27 cellular contexts compared by ENCODE assay signal in genomic region chr4:187215438-187215837, GRCh38.
"Had no signal": no experiment of that assay in that cellular context is flagged by ENCODE, and none has a peak within 500 bp of the region (broad histone marks: within the 10 kb centered on the region; RNA-seq: fewer than 3 reads in every experiment).

No MANE protein-coding gene starts in this region.

- H3K4me3 Mint-ChIP-seq: stimulated activated effector memory CD8-positive, alpha-beta T cell treated with anti-CD3 and anti-CD28 coated beads, Interleukin-12 subunit alpha, Interleukin-12 subunit beta, amount 100 ng/mL, for 72 hours; stimulated activated memory B cell treated with anti-CD40 and anti-IgM and Interleukin-4, amounts not matched to agents 10 μg/mL and 1 μg/mL and 100 μg/mL, for 72 hours; stimulated activated naive CD8-positive, alpha-beta T cell treated with anti-CD3 and anti-CD28 coated beads, Interleukin-15, amount 100 ng/mL, for 72 hours; stimulated activated naive CD8-positive, alpha-beta T cell treated with anti-CD3 and anti-CD28 coated beads, Interleukin-15, Interleukin-2, amounts not matched to agents 100 ng/mL and 50 ng/mL, for 24 hours; type B pancreatic cell had no signal

- H3K27ac Mint-ChIP-seq: stimulated activated effector memory CD8-positive, alpha-beta T cell treated with anti-CD3 and anti-CD28 coated beads, Interleukin-12 subunit alpha, Interleukin-12 subunit beta, amount 100 ng/mL, for 72 hours; stimulated activated memory B cell treated with anti-CD40 and anti-IgM and Interleukin-4, amounts not matched to agents 10 μg/mL and 1 μg/mL and 100 μg/mL, for 72 hours; stimulated activated naive CD8-positive, alpha-beta T cell treated with anti-CD3 and anti-CD28 coated beads, Interleukin-15, amount 100 ng/mL, for 72 hours; stimulated activated naive CD8-positive, alpha-beta T cell treated with anti-CD3 and anti-CD28 coated beads, Interleukin-15, Interleukin-2, amounts not matched to agents 100 ng/mL and 50 ng/mL, for 24 hours; type B pancreatic cell had no signal

- ATAC-seq: stimulated activated effector memory CD8-positive, alpha-beta T cell treated with anti-CD3 and anti-CD28 coated beads, Interleukin-12 subunit alpha, Interleukin-12 subunit beta, amount 100 ng/mL, for 72 hours; stimulated activated memory B cell treated with anti-CD40 and anti-IgM and Interleukin-4, amounts not matched to agents 10 μg/mL and 1 μg/mL and 100 μg/mL, for 72 hours; stimulated activated naive CD8-positive, alpha-beta T cell treated with anti-CD3 and anti-CD28 coated beads, Interleukin-15, amount 100 ng/mL, for 72 hours; stimulated activated naive CD8-positive, alpha-beta T cell treated with anti-CD3 and anti-CD28 coated beads, Interleukin-15, Interleukin-2, amounts not matched to agents 100 U/mL and 50 U/mL, for 24 hours; upper lobe of right lung had no signal

- H3K9me3 ChIP-seq: stomach, suprapubic skin, testis, thoracic aorta, thyroid gland, tibial artery, tibial nerve, transverse colon, upper lobe of left lung, upper lobe of right lung, uterus, vagina had no signal

- H3K4me1 ChIP-seq: stomach, suprapubic skin, testis, thyroid gland, transverse colon, upper lobe of left lung, upper lobe of right lung, uterus, vagina had no signal

- H3K27ac ChIP-seq: stomach, suprapubic skin, testis, thoracic aorta, thyroid gland, tibial artery, tibial nerve, transverse colon, upper lobe of left lung, upper lobe of right lung, uterus, vagina had no signal

- H3K27me3 Mint-ChIP-seq: stimulated activated memory B cell treated with anti-CD40 and anti-IgM and Interleukin-4, amounts not matched to agents 10 μg/mL and 1 μg/mL and 100 μg/mL, for 72 hours; stimulated activated naive CD8-positive, alpha-beta T cell treated with anti-CD3 and anti-CD28 coated beads, Interleukin-15, amount 100 ng/mL, for 72 hours; stimulated activated naive CD8-positive, alpha-beta T cell treated with anti-CD3 and anti-CD28 coated beads, Interleukin-15, Interleukin-2, amounts not matched to agents 100 ng/mL and 50 ng/mL, for 24 hours had no signal

- H3K9me3 Mint-ChIP-seq: type B pancreatic cell had no signal

- H3K36me3 ChIP-seq: stomach, suprapubic skin, thoracic aorta, thyroid gland, tibial artery, tibial nerve, transverse colon, upper lobe of left lung, upper lobe of right lung, uterus, vagina had no signal

- DNase-seq: stimulated activated CD4-positive, alpha-beta T cell treated with anti-CD3 and anti-CD28 coated beads, Interleukin-2, amount 100 ng/mL, for 48 hours; stimulated activated CD4-positive, alpha-beta T cell treated with anti-CD3 and anti-CD28 coated beads, Interleukin-4, amount 100 ng/mL, for 1 hour; stimulated activated CD4-positive, alpha-beta T cell treated with anti-CD3 and anti-CD28 coated beads, Interleukin-4, amount 100 ng/mL, for 24 hours; stimulated activated CD4-positive, alpha-beta T cell treated with anti-CD3 and anti-CD28 coated beads, Interleukin-4, amount 100 ng/mL, for 4 hours; stimulated activated CD8-positive, alpha-beta memory T cell treated with anti-CD3 and anti-CD28 coated beads, Interleukin-4, amount 100 ng/mL, for 48 hours; stimulated activated naive CD4-positive, alpha-beta T cell; stimulated activated naive CD4-positive, alpha-beta T cell treated with Interleukin-2 at 50 U/mL for 16 hours; stimulated activated naive CD8-positive, alpha-beta T cell treated with anti-CD3 and anti-CD28 coated beads, Interleukin-15, amount 100 ng/mL, for 72 hours; stimulated activated naive CD8-positive, alpha-beta T cell treated with anti-CD3 and anti-CD28 coated beads, Interleukin-15, Interleukin-2, amounts not matched to agents 100 U/mL and 50 U/mL, for 24 hours; stomach; substantia nigra; testis; thyroid gland; tibial artery; transverse colon; trophoblast cell; upper lobe of right lung; uterus had no signal

- H3K4me3 ChIP-seq: stomach, suprapubic skin, testis, thoracic aorta, thyroid gland, tibial artery, tibial nerve, transverse colon, upper lobe of left lung, upper lobe of right lung, uterus, vagina had no signal

- H3K36me3 Mint-ChIP-seq: stimulated activated effector memory CD8-positive, alpha-beta T cell treated with anti-CD3 and anti-CD28 coated beads, Interleukin-12 subunit alpha, Interleukin-12 subunit beta, amount 100 ng/mL, for 72 hours; stimulated activated memory B cell treated with anti-CD40 and anti-IgM and Interleukin-4, amounts not matched to agents 10 μg/mL and 1 μg/mL and 100 μg/mL, for 72 hours; type B pancreatic cell had no signal

- H3K27me3 ChIP-seq: stomach, suprapubic skin, testis, thyroid gland, tibial artery, tibial nerve, transverse colon, upper lobe of left lung, upper lobe of right lung, uterus, vagina had no signal

- H3K4me1 Mint-ChIP-seq: stimulated activated effector memory CD8-positive, alpha-beta T cell treated with anti-CD3 and anti-CD28 coated beads, Interleukin-12 subunit alpha, Interleukin-12 subunit beta, amount 100 ng/mL, for 72 hours; stimulated activated memory B cell treated with anti-CD40 and anti-IgM and Interleukin-4, amounts not matched to agents 10 μg/mL and 1 μg/mL and 100 μg/mL, for 72 hours; stimulated activated naive CD8-positive, alpha-beta T cell treated with anti-CD3 and anti-CD28 coated beads, Interleukin-15, amount 100 ng/mL, for 72 hours had no signal
